ENCODE assay signal across 8 cellular contexts in genomic region chr5:114305402-114306207, GRCh38. TPM values are rescaled to one million over a fixed set of nuclear protein-coding genes. Genes with fewer than 3 reads are reported as not detected.
DNase-seq lines count a peak whose midpoint lies in the region; ATAC-seq and TF ChIP-seq lines count a peak whose summit lies in the region.

No MANE protein-coding gene starts in this region.

- TF ChIP-seq POLR2A in HCT116 (IDR thresholded peaks at IDR 0.05; ENCODE audit: borderline replicate concordance, extremely low read depth, insufficient read depth, insufficient read length): no peak
- no peak for TF ChIP-seq POLR2A in vagina (IDR thresholded peaks at IDR 0.05)
- no peak for TF ChIP-seq POLR2A in lower leg skin (IDR thresholded peaks at IDR 0.05)

- no peaks in the 10 kb centered on the region for H3K9me3 ChIP-seq in DOHH2 (ENCODE audit: control insufficient read depth, insufficient read depth, low read length)
- H3K9me3 ChIP-seq in HCT116 (ENCODE audit: control insufficient read depth in 1 of 2, insufficient read depth in 1 of 2, low read depth in 1 of 2, low read length in 2 of 2): no peaks in the 10 kb centered on the region
- no peaks in the 10 kb centered on the region for H3K9me3 ChIP-seq in vagina

- H2AFZ ChIP-seq in HCT116 (ENCODE audit: low read depth, low read length, poor library complexity, severe bottlenecking): no peak overlapping the region

- H3K27ac ChIP-seq in DOHH2 (ENCODE audit: low read depth, low read length) (no peak overlapping the region), HCT116 (ENCODE audit: low read depth, low read length) (no peak overlapping the region), vagina (no peak overlapping the region)

- H3K4me2 ChIP-seq in DOHH2 (ENCODE audit: low read length) (no peak overlapping the region), HCT116 (ENCODE audit: low read length) (no peak overlapping the region)

- ATAC-seq in HCT116 (peak; percentile 63; the same call in 1 of the 2 replicates), GM21381 (IDR thresholded peaks at IDR 0.05; ENCODE audit: unreplicated experiment) (no peak)

- H3K79me2 ChIP-seq in DOHH2 (ENCODE audit: control insufficient read depth, low read length) (no peaks in the 10 kb centered on the region), HCT116 (ENCODE audit: insufficient read depth, low read length) (no peaks in the 10 kb centered on the region)

- H3K4me3 ChIP-seq in DOHH2 (ENCODE audit: low read length): no peak overlapping the region
- H3K4me3 ChIP-seq in HCT116 (replicated peaks in 1 of 2; ENCODE audit: low read depth in 1 of 2, low read length in 2 of 2): no peak overlapping the region
- no peak overlapping the region for H3K4me3 ChIP-seq in kidney epithelial cell (ENCODE audit: low read depth, low read length)
- no peak overlapping the region for H3K4me3 ChIP-seq in vagina
- no peak overlapping the region for H3K4me3 ChIP-seq in lower leg skin (ENCODE audit: low read depth, poor library complexity, severe bottlenecking)

- POLR2A ChIA-PET in HCT116 (lab: Charles Lee): interaction anchor here (0.7 kb wide), 1 partner anchor 33 kb away, joined by 4 read pairs; no protein-coding TSS in a partner anchor

- peak; percentile 43 for TF ChIP-seq RAD21 in HCT116 (IDR thresholded peaks at IDR 0.05; ENCODE audit: low read depth)

- H3K9me2 ChIP-seq in DOHH2 (replicated peaks; ENCODE audit: control insufficient read depth, low read length): no peaks in the 10 kb centered on the region
- H3K9me2 ChIP-seq in HCT116 (ENCODE audit: insufficient read depth): no peaks in the 10 kb centered on the region

- no TSS peak for BruUV-seq in HCT116 (replicated peaks; lab: Mats Ljungman, UMichigan)

- WGBS in lower leg skin, 2 donors: 65 to 90% methylated on average over 1 of the region's 1 CpG

- H3K4me1 ChIP-seq in DOHH2 (ENCODE audit: control insufficient read depth, low read length): no peaks in the 10 kb centered on the region
- H3K4me1 ChIP-seq in HCT116 (ENCODE audit: control insufficient read depth in 1 of 2, insufficient read depth in 2 of 2, low read length in 2 of 2): no peaks in the 10 kb centered on the region
- no peaks in the 10 kb centered on the region for H3K4me1 ChIP-seq in vagina

- H3F3A ChIP-seq in DOHH2 (ENCODE audit: control insufficient read depth, insufficient read depth): no peaks in the 10 kb centered on the region

- DNase-seq in HCT116 (ENCODE audit: low read depth, low spot score) (no peak), RPMI8226 (peak; percentile 37), kidney epithelial cell (ENCODE audit: low read depth) (no peak), vagina (ENCODE audit: extremely low spot score in 2 of 2) (no peak), lower leg skin (ENCODE audit: low spot score in 2 of 2) (no peak)
- DNase-seq in activated CD8-positive, alpha-beta memory T cell treated with anti-CD3 and anti-CD28 coated beads, Interleukin-2, amount 50 U/mL, for 4 hours: no peak

- TF ChIP-seq CTCF in DOHH2 (IDR thresholded peaks at IDR 0.05; ENCODE audit: low read depth, low read length, poor library complexity, severe bottlenecking) (peak; percentile 40), HCT116 (IDR thresholded peaks at IDR 0.05 in 2 of 3, conservative IDR thresholded peaks at IDR 0.05 in 1 of 3; ENCODE audit: borderline replicate concordance in 1 of 3, insufficient read depth in 1 of 3, low read depth in 2 of 3, low read length in 2 of 3) (peak; percentile 25 to 50 (median 26); a peak in 4 of 6 replicates), kidney epithelial cell (IDR thresholded peaks at IDR 0.05; ENCODE audit: insufficient read depth, low read length, poor library complexity, severe bottlenecking) (peak; percentile 55), vagina (IDR thresholded peaks at IDR 0.05) (no peak), lower leg skin (IDR thresholded peaks at IDR 0.05) (no peak)

- RAD21 ChIA-PET in HCT116 (lab: Charles Lee; ENCODE audit: low non-redundant PET in 1 of 2, low total read pairs in 2 of 2, uncharacterized antibody in 2 of 2, unreplicated experiment in 2 of 2): no interaction called here

- H4K20me1 ChIP-seq in DOHH2 (ENCODE audit: control insufficient read depth, insufficient read depth, low read depth, low read length) (no peaks in the 10 kb centered on the region), HCT116 (ENCODE audit: insufficient read depth) (no peaks in the 10 kb centered on the region)

- no peaks in the 10 kb centered on the region for H3K27me3 ChIP-seq in DOHH2 (ENCODE audit: control insufficient read depth, low read length)
- peaks cover 16% of the 10 kb centered on the region for H3K27me3 ChIP-seq in HCT116 (ENCODE audit: insufficient read depth, low read length)
- no peaks in the 10 kb centered on the region for H3K27me3 ChIP-seq in kidney epithelial cell (ENCODE audit: control insufficient read depth, insufficient read depth, low read length)
- H3K27me3 ChIP-seq in vagina: no peaks in the 10 kb centered on the region

- intact Hi-C loops in HCT116 (cut with micrococcal nuclease): loop anchor here (10.0 kb wide), 1 partner anchor 241 kb away; no protein-coding TSS in a partner anchor
- intact Hi-C loops in vagina (cut with DNase I): no loop called here
- intact Hi-C loops in lower leg skin (cut with DNase I; ENCODE audit: low total_unique reads): no loop called here

- CTCF ChIA-PET in HCT116 (lab: Charles Lee): interaction anchor here (1.2 kb wide), 1 partner anchor 144 kb away, joined by 3 read pairs; no protein-coding TSS in a partner anchor

- H3K36me3 ChIP-seq in DOHH2 (ENCODE audit: control insufficient read depth, low read length) (no peaks in the 10 kb centered on the region), HCT116 (ENCODE audit: control insufficient read depth in 1 of 2, insufficient read depth in 2 of 2, low read length in 2 of 2) (no peaks in the 10 kb centered on the region), kidney epithelial cell (ENCODE audit: control insufficient read depth, insufficient read depth, low read length) (no peaks in the 10 kb centered on the region), vagina (no peaks in the 10 kb centered on the region)

- no peak overlapping the region for H3K9ac ChIP-seq in HCT116 (ENCODE audit: low read length)

TF ChIP-seq in HCT116, 20 proteins besides CTCF, POLR2A, EP300 and RAD21:
- TF ChIP-seq EZH2 (IDR thresholded peaks at IDR 0.05): no peak
- no peak for TF ChIP-seq MAX (IDR thresholded peaks at IDR 0.05)
TF ChIP-seq in HCT116: peak in this region for 0.

RNA-seq across cellular contexts. Expression of gene KCNN2, which starts 56.3 kb away (rescaled TPM):
- not detected for total RNA-seq in HCT116 (2021; ENCODE audit: unreplicated experiment)
- not detected in 2 replicates for polyA plus RNA-seq in HCT116 (2012)
- total RNA-seq in kidney epithelial cell: 0.88 and 1.7 TPM in 2 replicates
- total RNA-seq in vagina: 3.4 TPM
- 1 to 10 TPM in 2 of 4 donors, under 1 TPM in 2; 0.17 to 1.3 (median 0.98) TPM for total RNA-seq in lower leg skin

Comparison
In these comparisons a context has a peak if more than half of its experiments do, and no peak if none do; other contexts are left out.
1. CTCF ChIP-seq: peak in DOHH2 (single experiment), HCT116 (3 of 3) and kidney epithelial cell (single experiment); none in vagina (0 of 3) and lower leg skin (0 of 3).